Comparison of ENCODE assay signal across 18 cellular contexts in the genomic region with DNA sequence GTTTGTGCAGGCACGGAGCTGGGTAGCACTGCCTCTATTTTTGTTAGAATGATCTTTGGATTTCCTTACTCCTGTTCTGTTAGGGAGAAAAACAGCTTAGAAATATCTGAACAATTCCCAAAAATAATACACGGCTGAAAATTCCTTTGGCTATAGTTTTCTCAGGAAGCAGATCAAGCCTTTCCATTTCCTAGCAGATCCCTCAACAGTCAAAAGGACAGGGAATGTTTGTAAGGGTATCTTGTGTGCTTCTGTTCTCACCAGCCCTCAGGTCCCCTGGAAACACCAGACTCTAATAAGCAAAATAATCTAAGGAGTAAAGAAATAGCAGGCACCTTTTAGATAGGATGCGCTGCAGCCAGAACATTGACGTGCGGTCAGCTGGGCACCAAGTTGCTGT. TPM values are rescaled to one million over a fixed set of nuclear protein-coding genes. Genes with fewer than 3 reads are reported as not detected.
DNase-seq lines count a peak whose midpoint lies in the region; FAIRE-seq and TF ChIP-seq lines count a peak whose summit lies in the region.
"Had no signal": no experiment of that assay in that cellular context is flagged by ENCODE, and none has a peak within 500 bp of the region (broad histone marks: within the 10 kb centered on the region; RNA-seq: fewer than 3 reads in every experiment).

No MANE protein-coding gene starts in this region.

- intact Hi-C loops in CD14-positive monocyte (cut with micrococcal nuclease) (no loop called here), ascending aorta (cut with DNase I) (no loop called here), endothelial cell of umbilical vein (cut with micrococcal nuclease) (no loop called here), OCI-LY7 (cut with micrococcal nuclease; ENCODE audit: unreplicated experiment) (no loop called here)

- BruUV-seq in endothelial cell of umbilical vein (replicated peaks; lab: Mats Ljungman, UMichigan) (no TSS peak), OCI-LY7 (replicated peaks; lab: Mats Ljungman, UMichigan) (no TSS peak)

- dilution Hi-C loops in endothelial cell of umbilical vein (cut with MboI; ENCODE audit: extremely low pct_ligation_motif_present, low sequenced_read_pairs): no loop called here

- H3K36me3 ChIP-seq in ascending aorta: no peaks in the 10 kb centered on the region
- H3K36me3 ChIP-seq in endothelial cell of umbilical vein (ENCODE audit: control insufficient read depth in 2 of 2, extremely low read depth in 1 of 2, insufficient read depth in 2 of 2, low read length in 2 of 2): no peaks in the 10 kb centered on the region
- H3K36me3 ChIP-seq in subcutaneous abdominal adipose tissue (ENCODE audit: control insufficient read depth in 5 of 5, insufficient read depth in 5 of 5, low read length in 5 of 5): no peaks in the 10 kb centered on the region
- H3K36me3 ChIP-seq in OCI-LY7 (ENCODE audit: insufficient read depth, low read length): no peaks in the 10 kb centered on the region
- H3K36me3 ChIP-seq: HAP-1 had no signal

- peaks cover 26% of the 10 kb centered on the region for H3K4me1 Mint-ChIP-seq in CD14-positive monocyte
- H3K4me1 Mint-ChIP-seq: B cell; CD4-positive, alpha-beta memory T cell had no signal

- TF ChIP-seq CTCF in CD14-positive monocyte (IDR thresholded peaks at IDR 0.05) (no peak), ascending aorta (IDR thresholded peaks at IDR 0.05) (no peak), endothelial cell of umbilical vein (IDR thresholded peaks at IDR 0.05; ENCODE audit: extremely low read depth in 1 of 2, insufficient read depth in 1 of 2, low read depth in 1 of 2, low read length in 2 of 2) (no peak), OCI-LY7 (conservative IDR thresholded peaks at IDR 0.05; ENCODE audit: low read length) (no peak)

- H4K20me1 ChIP-seq in endothelial cell of umbilical vein (replicated peaks; ENCODE audit: control insufficient read depth, extremely low read depth, insufficient read depth, low read length) (no peaks in the 10 kb centered on the region), OCI-LY7 (ENCODE audit: insufficient read depth, low read length) (no peaks in the 10 kb centered on the region)

- POLR2A ChIA-PET in endothelial cell of umbilical vein (lab: Charles Lee): interaction anchor here (0.6 to 1.0 kb wide), 2 partner anchors 22 to 31 kb away, joined by 3 to 4 read pairs; no protein-coding TSS in a partner anchor
- POLR2A ChIA-PET in OCI-LY7 (lab: Charles Lee): interaction anchor here (0.6 to 0.7 kb wide), 2 partner anchors 66 to 139 kb away, joined by 3 to 4 read pairs; no protein-coding TSS in a partner anchor

- FAIRE-seq in endothelial cell of umbilical vein (lab: Jason Lieb, UNC): peak; percentile 84
- FAIRE-seq: A204.1, D721Med, GM12892, H1 had no signal

- H3K9ac ChIP-seq in endothelial cell of umbilical vein (replicated peaks; ENCODE audit: extremely low read depth, insufficient read depth, low read length) (peak overlapping the region; percentile 29), subcutaneous abdominal adipose tissue (ENCODE audit: low read length in 5 of 5) (no peak overlapping the region)

- H3K9me3 Mint-ChIP-seq in CD14-positive monocyte: peaks cover 0 to 2% (median 0%) of the 10 kb centered on the region in 7 donors
- H3K9me3 Mint-ChIP-seq: CD4-positive, alpha-beta memory T cell had no signal

- H2AFZ ChIP-seq in endothelial cell of umbilical vein (ENCODE audit: low read depth, low read length) (peak overlapping the region; percentile 17), OCI-LY7 (ENCODE audit: low read length) (no peak overlapping the region)

- no peaks in the 10 kb centered on the region for H3K36me3 Mint-ChIP-seq in CD14-positive monocyte
- H3K36me3 Mint-ChIP-seq: CD4-positive, alpha-beta memory T cell had no signal

- H3K27ac ChIP-seq in ascending aorta (peak overlapping the region; percentile 14 to 68), endothelial cell of umbilical vein (ENCODE audit: insufficient read depth, low read depth, low read length) (peak overlapping the region; percentile 57), subcutaneous abdominal adipose tissue (ENCODE audit: low read depth, low read length) (peak overlapping the region; percentile 40), OCI-LY7 (ENCODE audit: low read depth, low read length, poor library complexity, severe bottlenecking) (no peak overlapping the region)

- H3K4me2 ChIP-seq in endothelial cell of umbilical vein (ENCODE audit: insufficient read depth, low read length): peak overlapping the region; percentile 56
- no peak overlapping the region for H3K4me2 ChIP-seq in OCI-LY7 (ENCODE audit: low read length)

- H3K27me3 Mint-ChIP-seq in CD14-positive monocyte (ENCODE audit: low read depth in 3 of 3): no peaks in the 10 kb centered on the region
- H3K27me3 Mint-ChIP-seq: B cell had no signal

- H3K27me3 ChIP-seq in ascending aorta (no peaks in the 10 kb centered on the region), endothelial cell of umbilical vein (ENCODE audit: control insufficient read depth in 2 of 2, insufficient read depth in 2 of 2, low read length in 2 of 2) (no peaks in the 10 kb centered on the region), subcutaneous abdominal adipose tissue (ENCODE audit: control insufficient read depth in 5 of 5, insufficient read depth in 4 of 5, low read length in 5 of 5) (no peaks in the 10 kb centered on the region)

- H3K4me1 ChIP-seq in ascending aorta (no peaks in the 10 kb centered on the region), endothelial cell of umbilical vein (ENCODE audit: control insufficient read depth, extremely low read depth, insufficient read depth, low read length) (peaks cover 33% of the 10 kb centered on the region), subcutaneous abdominal adipose tissue (ENCODE audit: control insufficient read depth in 5 of 5, insufficient read depth in 5 of 5, low read length in 5 of 5) (peaks cover 0 to 33% (median 0%) of the 10 kb centered on the region in 5 donors), OCI-LY7 (ENCODE audit: insufficient read depth, low read length, poor library complexity, severe bottlenecking) (no peaks in the 10 kb centered on the region)
- H3K4me1 ChIP-seq: HAP-1 had no signal

- H3K9me3 ChIP-seq in ascending aorta (no peaks in the 10 kb centered on the region), endothelial cell of umbilical vein (replicated peaks; ENCODE audit: control insufficient read depth, insufficient read depth, low read length) (no peaks in the 10 kb centered on the region), subcutaneous abdominal adipose tissue (ENCODE audit: control insufficient read depth in 5 of 5, low read length in 5 of 5) (no peaks in the 10 kb centered on the region), OCI-LY7 (ENCODE audit: low read length) (no peaks in the 10 kb centered on the region)
- H3K9me3 ChIP-seq: HAP-1 had no signal

- H3K4me3 ChIP-seq in ascending aorta (no peak overlapping the region), endothelial cell of umbilical vein (replicated peaks in 1 of 3; ENCODE audit: insufficient read depth in 1 of 3, low read depth in 1 of 3, low read length in 3 of 3) (no peak overlapping the region), subcutaneous abdominal adipose tissue (ENCODE audit: low read depth in 1 of 5, low read length in 5 of 5) (no peak overlapping the region), OCI-LY7 (ENCODE audit: low read depth, low read length, poor library complexity, severe bottlenecking) (no peak overlapping the region)
- H3K4me3 ChIP-seq: HAP-1 had no signal

- TF ChIP-seq POLR2A in endothelial cell of umbilical vein (IDR thresholded peaks at IDR 0.05; ENCODE audit: low read depth, low read length): no peak

- no peak for DNase-seq in CD14-positive monocyte (ENCODE audit: low spot score)
- DNase-seq in ascending aorta (ENCODE audit: low spot score in 2 of 2): no peak
- peak; percentile 94 for DNase-seq in endothelial cell of umbilical vein (ENCODE audit: low read depth, low spot score)
- DNase-seq in DMS153 treated with DMSO at 0.1 percent for 48 hours (lab: John Stamatoyannopoulos, UW; ENCODE audit: unreplicated experiment): no peak
- DNase-seq in cortex of kidney (lab: John Stamatoyannopoulos, UW): no peak
- no peak for DNase-seq in OCI-LY7 (ENCODE audit: low spot score)
- DNase-seq: C1 segment of cervical spinal cord; CD4-positive, alpha-beta memory T cell; DMS153; DND-41; GDM1 had no signal

- CTCF ChIA-PET in endothelial cell of umbilical vein (lab: Charles Lee) (interaction anchor here (0.7 to 2.1 kb wide), 7 partner anchors 15 to 121 kb away, joined by 3 to 10 read pairs (median 3); no protein-coding TSS in a partner anchor), OCI-LY7 (lab: Charles Lee; ENCODE audit: unreplicated experiment) (no interaction called here)

- no peaks in the 10 kb centered on the region for H3K9me2 ChIP-seq in OCI-LY7 (ENCODE audit: insufficient read depth, low read length)

- no peaks in the 10 kb centered on the region for H3K9me1 ChIP-seq in endothelial cell of umbilical vein (replicated peaks; ENCODE audit: control insufficient read depth, extremely low read depth, insufficient read depth, low read length)

- H3K4me3 Mint-ChIP-seq in CD14-positive monocyte: no peak overlapping the region
- H3K4me3 Mint-ChIP-seq: B cell; CD4-positive, alpha-beta memory T cell had no signal

- peak overlapping the region in 6 of 7 donors; percentile 5 to 87 (median 74) for H3K27ac Mint-ChIP-seq in CD14-positive monocyte
- H3K27ac Mint-ChIP-seq: B cell; CD4-positive, alpha-beta memory T cell had no signal

- no peaks in the 10 kb centered on the region for H3K79me2 ChIP-seq in endothelial cell of umbilical vein (ENCODE audit: control insufficient read depth, insufficient read depth, low read length)
- H3K79me2 ChIP-seq in OCI-LY7 (ENCODE audit: insufficient read depth, low read depth, low read length): no peaks in the 10 kb centered on the region

TF ChIP-seq in endothelial cell of umbilical vein, 7 proteins besides CTCF, POLR2A, EP300 and RAD21 (continues in another document):
- TF ChIP-seq MYC (IDR thresholded peaks at IDR 0.05; ENCODE audit: low read depth, low read length) (no peak), POLR2AphosphoS5 (IDR thresholded peaks at IDR 0.05; ENCODE audit: insufficient read depth, low read depth, low read length) (no peak), FOS (IDR thresholded peaks at IDR 0.05; ENCODE audit: borderline replicate concordance, insufficient read depth, low read length) (no peak), EZH2 (IDR thresholded peaks at IDR 0.05; ENCODE audit: borderline replicate concordance, low read depth, low read length, severe bottlenecking) (no peak)

RNA-seq across cellular contexts. Expression of a gene that starts 30.5 kb away (rescaled TPM):
- polyA plus RNA-seq in CD14-positive monocyte (100 to 1,000 TPM; 220 to 368 TPM), endothelial cell of umbilical vein (736 and 750 TPM in 2 replicates)
- total RNA-seq in ascending aorta (176 TPM), endothelial cell of umbilical vein (334 and 471 TPM in 2 replicates), OCI-LY7 (2022) (115 and 118 TPM in 2 replicates)
- polyA plus RNA-seq in endothelial cell of umbilical vein (2011; cell fraction: cytosol; rRNA removed): 205 and 437 TPM in 2 replicates
- polyA plus RNA-seq in endothelial cell of umbilical vein (2011; cell fraction: nucleus; rRNA removed): 2,468 and 4,773 TPM in 2 replicates
- polyA plus RNA-seq in endothelial cell of umbilical vein (2012): 242 and 354 TPM in 2 replicates
- 520 and 546 TPM in 2 replicates for polyA minus RNA-seq in endothelial cell of umbilical vein
- 12.8 TPM for polyA minus RNA-seq in endothelial cell of umbilical vein (2011; cell fraction: cytosol; rRNA and poly(A)+ RNA removed)
- polyA minus RNA-seq in endothelial cell of umbilical vein (2011; cell fraction: nucleus; rRNA and poly(A)+ RNA removed): 507 and 650 TPM in 2 replicates
- total RNA-seq in OCI-LY7 (2014; rRNA removed; shearing (Covaris generic)): 86.0 and 118 TPM in 2 replicates
